Comparison of ENCODE assay signal across 8 cellular contexts in genomic region chr7:14691597-14692203, GRCh38.
DNase-seq lines count a peak whose midpoint lies in the region; ATAC-seq, FAIRE-seq and TF ChIP-seq lines count a peak whose summit lies in the region.

No MANE protein-coding gene starts in this region.

- no peak for TF ChIP-seq POLR2A in endothelial cell of umbilical vein (IDR thresholded peaks at IDR 0.05; ENCODE audit: low read depth, low read length)

- H3K4me2 ChIP-seq in endothelial cell of umbilical vein (ENCODE audit: insufficient read depth, low read length), result no peak overlapping the region

- no peaks in the 10 kb centered on the region for H3K9me3 Mint-ChIP-seq in Calu3 (ENCODE audit: low read depth, unreplicated experiment)
- no peaks in the 10 kb centered on the region for H3K9me3 Mint-ChIP-seq in activated CD4-positive, alpha-beta memory T cell treated with anti-CD3 and anti-CD28 coated beads, Interleukin-2, amount 10 ng/mL, durations not matched to agents 7 days and 5 days
- no peaks in the 10 kb centered on the region for H3K9me3 Mint-ChIP-seq in naive B cell

- H3K27ac Mint-ChIP-seq in Calu3 (ENCODE audit: unreplicated experiment) (no peak overlapping the region), naive B cell (no peak overlapping the region)
- no peak overlapping the region for H3K27ac Mint-ChIP-seq in activated CD4-positive, alpha-beta memory T cell treated with anti-CD3 and anti-CD28 coated beads, Interleukin-2, amount 10 ng/mL, durations not matched to agents 7 days and 5 days

- DNase-seq in Calu3 (peak; percentile 57), NCI-H1694 (lab: John Stamatoyannopoulos, UW) (peak; percentile 27), endothelial cell of umbilical vein (ENCODE audit: low read depth, low spot score) (peak; percentile 42), naive B cell (peak; percentile 13), superior temporal gyrus (ENCODE audit: extremely low spot score) (peak; percentile 82)
- peak; percentile 32 for DNase-seq in activated CD4-positive, alpha-beta memory T cell treated with anti-CD3 and anti-CD28 coated beads, Interleukin-2, amount 10 ng/mL, durations not matched to agents 7 days and 5 days

- BruUV-seq in Calu3 (replicated peaks; lab: Mats Ljungman, UMichigan) (no TSS peak), endothelial cell of umbilical vein (replicated peaks; lab: Mats Ljungman, UMichigan) (no TSS peak)

- H3K27me3 Mint-ChIP-seq in Calu3 (ENCODE audit: unreplicated experiment) (no peaks in the 10 kb centered on the region), naive B cell (no peaks in the 10 kb centered on the region)
- peaks cover 5% of the 10 kb centered on the region for H3K27me3 Mint-ChIP-seq in activated CD4-positive, alpha-beta memory T cell treated with anti-CD3 and anti-CD28 coated beads, Interleukin-2, amount 10 ng/mL, durations not matched to agents 7 days and 5 days

- no peak overlapping the region for H3K27ac ChIP-seq in endothelial cell of umbilical vein (ENCODE audit: insufficient read depth, low read depth, low read length)

- CTCF ChIA-PET in Calu3 (lab: Charles Lee), result interaction anchor here (0.6 to 3.5 kb wide), 18 partner anchors 9 to 1416 kb away, joined by 3 to 38 read pairs (median 4); partner anchors contain the start of gene ETV1
- CTCF ChIA-PET in activated CD4-positive, alpha-beta memory T cell treated with anti-CD3 and anti-CD28 coated beads, Interleukin-2, amount 10 ng/mL, durations not matched to agents 7 days and 5 days (lab: Charles Lee), result interaction anchor here (0.9 to 2.3 kb wide), 14 partner anchors 9 to 1416 kb away, joined by 3 to 25 read pairs (median 3); no protein-coding TSS in a partner anchor
- CTCF ChIA-PET in endothelial cell of umbilical vein (lab: Charles Lee), result interaction anchor here (0.6 to 5.1 kb wide), 52 partner anchors 9 to 1742 kb away, joined by 3 to 424 read pairs (median 4); partner anchors contain the start of gene ETV1

- intact Hi-C loops in Calu3 (cut with micrococcal nuclease; ENCODE audit: unreplicated experiment), result loop anchor here (1.0 to 2.0 kb wide), 5 partner anchors 235 to 1409 kb away; no protein-coding TSS in a partner anchor
- intact Hi-C loops in endothelial cell of umbilical vein (cut with micrococcal nuclease), result loop anchor here (1.0 to 2.0 kb wide), 3 partner anchors 235 to 1411 kb away; no protein-coding TSS in a partner anchor

- dilution Hi-C loops in endothelial cell of umbilical vein (cut with MboI; ENCODE audit: extremely low pct_ligation_motif_present, low sequenced_read_pairs), result no loop called here

- peak; percentile 75 for ATAC-seq in GM21528 (IDR thresholded peaks at IDR 0.05; ENCODE audit: low FRiP score, unreplicated experiment)
- ATAC-seq in naive B cell (ENCODE audit: low read depth in 2 of 2), result no peak
- ATAC-seq in GM19023 (IDR thresholded peaks at IDR 0.05; ENCODE audit: unreplicated experiment), result no peak

- H3K4me1 Mint-ChIP-seq in Calu3 (ENCODE audit: low read depth, unreplicated experiment), result peaks cover 21% of the 10 kb centered on the region
- no peaks in the 10 kb centered on the region for H3K4me1 Mint-ChIP-seq in activated CD4-positive, alpha-beta memory T cell treated with anti-CD3 and anti-CD28 coated beads, Interleukin-2, amount 10 ng/mL, durations not matched to agents 7 days and 5 days
- no peaks in the 10 kb centered on the region for H3K4me1 Mint-ChIP-seq in naive B cell

- H3K4me3 ChIP-seq in endothelial cell of umbilical vein (replicated peaks in 1 of 3; ENCODE audit: insufficient read depth in 1 of 3, low read depth in 1 of 3, low read length in 3 of 3), result no peak overlapping the region

- peak; percentile 53 for FAIRE-seq in endothelial cell of umbilical vein (lab: Jason Lieb, UNC)

- H2AFZ ChIP-seq in endothelial cell of umbilical vein (ENCODE audit: low read depth, low read length), result no peak overlapping the region

- H3K36me3 Mint-ChIP-seq in Calu3 (ENCODE audit: insufficient read depth, unreplicated experiment), result peaks cover 5% of the 10 kb centered on the region
- H3K36me3 Mint-ChIP-seq in activated CD4-positive, alpha-beta memory T cell treated with anti-CD3 and anti-CD28 coated beads, Interleukin-2, amount 10 ng/mL, durations not matched to agents 7 days and 5 days (ENCODE audit: low read depth), result no peaks in the 10 kb centered on the region
- H3K36me3 Mint-ChIP-seq in naive B cell, result no peaks in the 10 kb centered on the region

- no peaks in the 10 kb centered on the region for H3K79me2 ChIP-seq in endothelial cell of umbilical vein (ENCODE audit: control insufficient read depth, insufficient read depth, low read length)

- H3K4me1 ChIP-seq in endothelial cell of umbilical vein (ENCODE audit: control insufficient read depth, extremely low read depth, insufficient read depth, low read length), result peaks cover 8% of the 10 kb centered on the region

- no peaks in the 10 kb centered on the region for H3K27me3 ChIP-seq in endothelial cell of umbilical vein (ENCODE audit: control insufficient read depth in 2 of 2, insufficient read depth in 2 of 2, low read length in 2 of 2)

- H3K9ac ChIP-seq in endothelial cell of umbilical vein (replicated peaks; ENCODE audit: extremely low read depth, insufficient read depth, low read length), result no peak overlapping the region

- H3K36me3 ChIP-seq in endothelial cell of umbilical vein (ENCODE audit: control insufficient read depth in 2 of 2, extremely low read depth in 1 of 2, insufficient read depth in 2 of 2, low read length in 2 of 2), result no peaks in the 10 kb centered on the region

- H3K9me3 ChIP-seq in endothelial cell of umbilical vein (replicated peaks; ENCODE audit: control insufficient read depth, insufficient read depth, low read length), result no peaks in the 10 kb centered on the region

- TF ChIP-seq CTCF in Calu3 (IDR thresholded peaks at IDR 0.05; ENCODE audit: unreplicated experiment) (peak; percentile 95), endothelial cell of umbilical vein (IDR thresholded peaks at IDR 0.05; ENCODE audit: extremely low read depth in 1 of 2, insufficient read depth in 1 of 2, low read depth in 1 of 2, low read length in 2 of 2) (peak; percentile 61 to 72)

- peaks cover 2% of the 10 kb centered on the region for H3K9me1 ChIP-seq in endothelial cell of umbilical vein (replicated peaks; ENCODE audit: control insufficient read depth, extremely low read depth, insufficient read depth, low read length)

- H3K4me3 Mint-ChIP-seq in Calu3 (ENCODE audit: low read depth, unreplicated experiment), result no peak overlapping the region
- H3K4me3 Mint-ChIP-seq in activated CD4-positive, alpha-beta memory T cell treated with anti-CD3 and anti-CD28 coated beads, Interleukin-2, amount 10 ng/mL, durations not matched to agents 7 days and 5 days, result no peak overlapping the region
- no peak overlapping the region for H3K4me3 Mint-ChIP-seq in naive B cell

- POLR2A ChIA-PET in activated CD4-positive, alpha-beta memory T cell treated with anti-CD3 and anti-CD28 coated beads, Interleukin-2, amount 10 ng/mL, durations not matched to agents 7 days and 5 days (lab: Charles Lee), result no interaction called here
- POLR2A ChIA-PET in endothelial cell of umbilical vein (lab: Charles Lee), result no interaction called here

- no peaks in the 10 kb centered on the region for H4K20me1 ChIP-seq in endothelial cell of umbilical vein (replicated peaks; ENCODE audit: control insufficient read depth, extremely low read depth, insufficient read depth, low read length)

TF ChIP-seq in endothelial cell of umbilical vein, 7 proteins besides CTCF, POLR2A, EP300 and RAD21:
- TF ChIP-seq FOS (IDR thresholded peaks at IDR 0.05; ENCODE audit: borderline replicate concordance, insufficient read depth, low read length) (no peak), POLR2AphosphoS5 (IDR thresholded peaks at IDR 0.05; ENCODE audit: insufficient read depth, low read depth, low read length) (no peak), JUN (IDR thresholded peaks at IDR 0.05; ENCODE audit: borderline replicate concordance, insufficient read depth, insufficient read length, low read depth) (no peak), EZH2 (IDR thresholded peaks at IDR 0.05; ENCODE audit: borderline replicate concordance, low read depth, low read length, severe bottlenecking) (no peak), MYC (IDR thresholded peaks at IDR 0.05; ENCODE audit: low read depth, low read length) (no peak), GATA2 (IDR thresholded peaks at IDR 0.05; ENCODE audit: insufficient read depth, insufficient read length, low read depth, low read length) (no peak), MAX (IDR thresholded peaks at IDR 0.05; ENCODE audit: insufficient read depth, insufficient read length) (no peak)

Comparison
In these comparisons a context has a peak if more than half of its experiments do, and no peak if none do; other contexts are left out.
1. DNase-seq: peak in every context shown above with its lines; median percentile 82 in superior temporal gyrus; 57 in Calu3; 42 in endothelial cell of umbilical vein; 32 in activated CD4-positive, alpha-beta memory T cell treated with anti-CD3 and anti-CD28 coated beads, Interleukin-2, amount 10 ng/mL, durations not matched to agents 7 days and 5 days; 27 in NCI-H1694; 13 in naive B cell.